In the genomic region with DNA sequence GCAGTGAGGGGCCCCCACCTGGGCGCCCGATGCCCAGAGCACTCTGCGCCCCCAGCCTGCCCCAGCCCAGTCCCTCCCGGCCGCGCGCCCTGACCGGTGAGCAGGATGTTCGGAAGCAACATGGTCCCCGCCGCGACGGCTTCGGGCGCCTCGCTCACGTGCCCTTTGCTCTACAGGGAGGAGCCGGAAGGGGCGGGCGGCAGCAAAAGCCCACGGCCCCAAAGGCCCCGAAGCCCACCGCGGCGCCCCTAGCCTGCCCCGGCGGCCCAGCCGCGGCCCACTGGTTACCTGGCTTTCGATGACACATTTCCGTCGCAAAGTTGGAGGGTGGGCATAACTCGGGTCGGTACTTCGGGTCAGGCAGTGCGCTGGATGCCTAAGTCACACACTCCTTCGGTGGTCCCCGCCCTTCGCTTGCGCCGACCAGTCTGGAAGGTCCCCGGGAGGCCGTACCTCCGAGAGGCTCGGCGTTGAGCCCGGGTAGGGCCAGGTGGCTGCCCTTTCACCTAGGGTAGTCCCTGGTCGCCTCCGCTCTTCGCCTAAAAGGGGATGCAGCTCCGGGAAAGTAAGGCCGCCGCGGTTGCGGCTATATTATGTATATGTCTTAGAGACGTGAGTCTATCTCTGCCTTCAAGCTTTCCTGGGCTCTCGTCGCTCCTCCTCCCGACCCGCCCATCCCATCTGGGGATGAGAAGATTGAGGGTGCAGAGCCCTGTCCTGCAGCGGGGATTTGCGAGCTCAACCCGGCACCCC, we compare ENCODE assay signal across 8 cellular contexts. TPM values are rescaled to one million over a fixed set of nuclear protein-coding genes. Genes with fewer than 3 reads are reported as not detected.
DNase-seq lines count a peak whose midpoint lies in the region; ATAC-seq and TF ChIP-seq lines count a peak whose summit lies in the region.

A gene (minus strand): TSS at position 152 of the 753 bp plus-strand sequence. CDS start 30 bp downstream, at position 122.
A gene with protein sequence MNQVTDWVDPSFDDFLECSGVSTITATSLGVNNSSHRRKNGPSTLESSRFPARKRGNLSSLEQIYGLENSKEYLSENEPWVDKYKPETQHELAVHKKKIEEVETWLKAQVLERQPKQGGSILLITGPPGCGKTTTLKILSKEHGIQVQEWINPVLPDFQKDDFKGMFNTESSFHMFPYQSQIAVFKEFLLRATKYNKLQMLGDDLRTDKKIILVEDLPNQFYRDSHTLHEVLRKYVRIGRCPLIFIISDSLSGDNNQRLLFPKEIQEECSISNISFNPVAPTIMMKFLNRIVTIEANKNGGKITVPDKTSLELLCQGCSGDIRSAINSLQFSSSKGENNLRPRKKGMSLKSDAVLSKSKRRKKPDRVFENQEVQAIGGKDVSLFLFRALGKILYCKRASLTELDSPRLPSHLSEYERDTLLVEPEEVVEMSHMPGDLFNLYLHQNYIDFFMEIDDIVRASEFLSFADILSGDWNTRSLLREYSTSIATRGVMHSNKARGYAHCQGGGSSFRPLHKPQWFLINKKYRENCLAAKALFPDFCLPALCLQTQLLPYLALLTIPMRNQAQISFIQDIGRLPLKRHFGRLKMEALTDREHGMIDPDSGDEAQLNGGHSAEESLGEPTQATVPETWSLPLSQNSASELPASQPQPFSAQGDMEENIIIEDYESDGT (plus strand): TSS at position 450 of the 753 bp plus-strand sequence. CDS start 2,391 bp downstream, outside the sequence.
A gene with protein sequence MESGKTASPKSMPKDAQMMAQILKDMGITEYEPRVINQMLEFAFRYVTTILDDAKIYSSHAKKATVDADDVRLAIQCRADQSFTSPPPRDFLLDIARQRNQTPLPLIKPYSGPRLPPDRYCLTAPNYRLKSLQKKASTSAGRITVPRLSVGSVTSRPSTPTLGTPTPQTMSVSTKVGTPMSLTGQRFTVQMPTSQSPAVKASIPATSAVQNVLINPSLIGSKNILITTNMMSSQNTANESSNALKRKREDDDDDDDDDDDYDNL (minus strand): TSS at position 152 of the 753 bp plus-strand sequence. CDS start 3,783 bp downstream, outside the sequence.

- H3K4me3 Mint-ChIP-seq in activated CD4-positive, alpha-beta T cell treated with anti-CD3 and anti-CD28 coated beads for 36 hours, result peak within 1 kb of the TSS; percentile 97

- TF ChIP-seq CTCF in choroid plexus epithelial cell (conservative IDR thresholded peaks at IDR 0.05; ENCODE audit: low read depth, low read length), result no peak

- CTCF ChIA-PET in activated CD4-positive, alpha-beta T cell treated with anti-CD3 and anti-CD28 coated beads for 36 hours (lab: Charles Lee), result interaction anchor here (1.8 kb wide), 1 partner anchor 276 kb away, joined by 6 read pairs; a partner anchor contains a TSS

- TF ChIP-seq POLR2A in GM19193 (IDR thresholded peaks at IDR 0.05; ENCODE audit: extremely low read depth, insufficient read depth, insufficient read length), result peak; percentile 91

- H3K27me3 Mint-ChIP-seq in activated CD4-positive, alpha-beta T cell treated with anti-CD3 and anti-CD28 coated beads for 36 hours, result no peaks in the 10 kb centered on the region

- no peaks in the 10 kb centered on the region for H3K9me3 Mint-ChIP-seq in activated CD4-positive, alpha-beta T cell treated with anti-CD3 and anti-CD28 coated beads for 36 hours (ENCODE audit: low read depth)

- H3K36me3 Mint-ChIP-seq in activated CD4-positive, alpha-beta T cell treated with anti-CD3 and anti-CD28 coated beads for 36 hours (ENCODE audit: low read depth), result peaks cover 38% of the 10 kb centered on the region

- DNase-seq in AML-193 (lab: John Stamatoyannopoulos, UW) (peak; percentile 83 to 88), NCI-H510A treated with DMSO at 0.1 percent for 48 hours (lab: John Stamatoyannopoulos, UW) (peak; percentile 78), choroid plexus epithelial cell (ENCODE audit: low read depth) (peak; percentile 93), kidney glomerular epithelial cell (lab: John Stamatoyannopoulos, UW) (peak; percentile 88)
- peak; percentile 95 for DNase-seq in activated CD4-positive, alpha-beta T cell treated with anti-CD3 and anti-CD28 coated beads for 36 hours
- DNase-seq in stimulated activated CD4-positive, alpha-beta T cell treated with anti-CD3 and anti-CD28 coated beads, Interleukin-1b, Interleukin-23, amount 100 ng/mL, for 1 hour (ENCODE audit: low read depth in 2 of 2), result peak; percentile 68 to 78

- H3K4me3 ChIP-seq in choroid plexus epithelial cell (ENCODE audit: low read depth, low read length), result peak within 1 kb of the TSS; percentile 91

- POLR2A ChIA-PET in activated CD4-positive, alpha-beta T cell treated with anti-CD3 and anti-CD28 coated beads for 36 hours (lab: Charles Lee), result interaction anchor here (0.6 to 1.7 kb wide), 3 partner anchors 32 to 135 kb away, joined by 3 to 5 read pairs (median 4); a partner anchor contains a TSS

- peak; percentile 91 for ATAC-seq in HG03439 (IDR thresholded peaks at IDR 0.05; ENCODE audit: unreplicated experiment)
- peak; percentile 94 for ATAC-seq in activated CD4-positive, alpha-beta T cell treated with anti-CD3 and anti-CD28 coated beads for 36 hours

- H3K27ac Mint-ChIP-seq in activated CD4-positive, alpha-beta T cell treated with anti-CD3 and anti-CD28 coated beads for 36 hours, result peak within 1 kb of the TSS; percentile 99

- intact Hi-C loops in activated CD4-positive, alpha-beta T cell treated with anti-CD3 and anti-CD28 coated beads for 36 hours (cut with DNase I, micrococcal nuclease), result loop anchor here (1.0 to 2.0 kb wide), 10 partner anchors 37 to 326 kb away; a partner anchor contains a TSS

- H3K4me1 Mint-ChIP-seq in activated CD4-positive, alpha-beta T cell treated with anti-CD3 and anti-CD28 coated beads for 36 hours, result peaks cover 41% of the 10 kb centered on the region

RNA-seq across cellular contexts. Expression of the first gene that starts in this region (rescaled TPM):
- 10 to 100 TPM; 63.2 to 93.8 TPM for total RNA-seq in activated CD4-positive, alpha-beta T cell treated with anti-CD3 and anti-CD28 coated beads for 36 hours

RNA-seq across cellular contexts. Expression of the second gene that starts in this region (rescaled TPM):
- total RNA-seq in activated CD4-positive, alpha-beta T cell treated with anti-CD3 and anti-CD28 coated beads for 36 hours, result 10 to 100 TPM; 27.7 to 31.3 TPM

RNA-seq across cellular contexts. Expression of the third gene that starts in this region (rescaled TPM):
- 10 to 100 TPM; 67.5 to 73.8 TPM for total RNA-seq in activated CD4-positive, alpha-beta T cell treated with anti-CD3 and anti-CD28 coated beads for 36 hours

Comparison
In these comparisons a context has a peak if more than half of its experiments do, and no peak if none do; other contexts are left out.
1. Peak in every context shown above with its lines: DNase-seq, ATAC-seq and H3K4me3 ChIP-seq.